Comparison of ENCODE assay signal across 1 cellular context in genomic region chr9:74025402-74025894, GRCh38.
A peak's percentile ranks its signal among the peaks of the same experiment; 100 is the strongest.
TF ChIP-seq lines count a peak whose summit lies in the region.

No MANE protein-coding gene starts in this region.

TF ChIP-seq in HepG2, 621 proteins besides CTCF, POLR2A, EP300 and RAD21 (continued from another document and continues in another):
- TF ChIP-seq AKNA (CRISPR knock-in tag; IDR thresholded peaks at IDR 0.05; ENCODE audit: borderline replicate concordance) (no peak), FOXA1 (IDR thresholded peaks at IDR 0.05) (peak; percentile 83), FOXA1 (CRISPR knock-in tag; IDR thresholded peaks at IDR 0.05) (peak; percentile 89), RNF2 (conservative IDR thresholded peaks at IDR 0.05; ENCODE audit: low read depth) (no peak), ZNF770 (CRISPR knock-in tag; IDR thresholded peaks at IDR 0.05) (no peak), ZBTB42 (CRISPR knock-in tag; IDR thresholded peaks at IDR 0.05) (no peak), KLF9 (CRISPR knock-in tag; IDR thresholded peaks at IDR 0.05; ENCODE audit: low read depth) (no peak), POGZ (CRISPR knock-in tag; IDR thresholded peaks at IDR 0.05) (peak; percentile 51), ZNF567 (CRISPR knock-in tag; IDR thresholded peaks at IDR 0.05; ENCODE audit: borderline replicate concordance) (no peak), ZNF780A (CRISPR knock-in tag; IDR thresholded peaks at IDR 0.05) (no peak), ZNF766 (CRISPR knock-in tag; IDR thresholded peaks at IDR 0.05; ENCODE audit: borderline replicate concordance) (no peak), NR2F1 (CRISPR knock-in tag; IDR thresholded peaks at IDR 0.05) (peak in 1 of 2 experiments; percentile 65; a peak in 2 of 4 replicates), ZNF138 (CRISPR knock-in tag; IDR thresholded peaks at IDR 0.05; ENCODE audit: low read depth) (no peak), ZHX2 (IDR thresholded peaks at IDR 0.05; ENCODE audit: low read depth) (no peak), ZHX2 (CRISPR knock-in tag; IDR thresholded peaks at IDR 0.05; ENCODE audit: borderline replicate concordance) (no peak), TEAD2 (CRISPR knock-in tag; IDR thresholded peaks at IDR 0.05) (no peak), PBX3 (CRISPR knock-in tag; IDR thresholded peaks at IDR 0.05; ENCODE audit: borderline replicate concordance) (0 out of 2 replicates have a peak, but pooled peaks have one; percentile 76), AKAP8 (CRISPR knock-in tag; IDR thresholded peaks at IDR 0.05) (no peak), KDM3A (CRISPR knock-in tag; IDR thresholded peaks at IDR 0.05; ENCODE audit: low read depth) (no peak), TFE3 (CRISPR knock-in tag; IDR thresholded peaks at IDR 0.05) (peak; percentile 48; the same call in 1 of the 2 replicates), CENPX (CRISPR knock-in tag; IDR thresholded peaks at IDR 0.05) (no peak), EHMT2 (IDR thresholded peaks at IDR 0.05; ENCODE audit: borderline replicate concordance, low read depth, low read length) (peak; percentile 74; the same call in 1 of the 2 replicates), FOXM1 (CRISPR knock-in tag; IDR thresholded peaks at IDR 0.05) (no peak), THRA (CRISPR knock-in tag; IDR thresholded peaks at IDR 0.05; ENCODE audit: borderline replicate concordance) (peak; percentile 69), HNRNPUL1 (IDR thresholded peaks at IDR 0.05; ENCODE audit: low read depth, low read length) (no peak), ZFP62 (CRISPR knock-in tag; IDR thresholded peaks at IDR 0.05) (no peak), SMC3 (IDR thresholded peaks at IDR 0.05; ENCODE audit: low read length) (no peak), RFXAP (CRISPR knock-in tag; IDR thresholded peaks at IDR 0.05; ENCODE audit: borderline replicate concordance) (no peak), HINFP (CRISPR knock-in tag; IDR thresholded peaks at IDR 0.05; ENCODE audit: low read depth) (no peak), PAF1 (CRISPR knock-in tag; IDR thresholded peaks at IDR 0.05) (no peak), ZNF251 (CRISPR knock-in tag; IDR thresholded peaks at IDR 0.05) (no peak), KLF16 (CRISPR knock-in tag; IDR thresholded peaks at IDR 0.05) (peak in 1 of 2 experiments; percentile 60; a peak in 1 of 4 replicates), ZSCAN20 (CRISPR knock-in tag; IDR thresholded peaks at IDR 0.05; ENCODE audit: borderline replicate concordance) (no peak), ZC3H4 (CRISPR knock-in tag; IDR thresholded peaks at IDR 0.05; ENCODE audit: borderline replicate concordance) (no peak), ZNF660 (CRISPR knock-in tag; IDR thresholded peaks at IDR 0.05; ENCODE audit: borderline replicate concordance, low read depth) (no peak), PRDM10 (CRISPR knock-in tag; IDR thresholded peaks at IDR 0.05; ENCODE audit: low read depth) (no peak)
